In genomic region chr12:107610030-107610859, GRCh38 we compare ENCODE assay signal across 8 cellular contexts.
DNase-seq lines count a peak whose midpoint lies in the region; ATAC-seq and TF ChIP-seq lines count a peak whose summit lies in the region.

No MANE protein-coding gene starts in this region.

- CTCF ChIA-PET in Calu3 (lab: Charles Lee): interaction anchor here (0.6 to 1.6 kb wide), 6 partner anchors 13 to 518 kb away, joined by 3 to 5 read pairs (median 4); no protein-coding TSS in a partner anchor
- CTCF ChIA-PET in HCT116 (lab: Charles Lee): interaction anchor here (1.1 to 9.7 kb wide), 4 partner anchors 11 to 517 kb away, joined by 3 to 141 read pairs (median 6); partner anchors contain the start of gene CRY1

- BruUV-seq in Calu3 (replicated peaks; lab: Mats Ljungman, UMichigan) (no TSS peak), HCT116 (replicated peaks; lab: Mats Ljungman, UMichigan) (no TSS peak)

- H4K20me1 ChIP-seq in HCT116 (ENCODE audit: insufficient read depth): no peaks in the 10 kb centered on the region

- H3K27ac ChIP-seq in HCT116 (ENCODE audit: low read depth, low read length) (no peak overlapping the region), suprapubic skin (no peak overlapping the region)

- no peaks in the 10 kb centered on the region for H3K9me2 ChIP-seq in HCT116 (ENCODE audit: insufficient read depth)

- intact Hi-C loops in Calu3 (cut with micrococcal nuclease; ENCODE audit: unreplicated experiment) (no loop called here), HCT116 (cut with micrococcal nuclease) (loop anchor here (10.0 kb wide), 1 partner anchor 165 kb away; no protein-coding TSS in a partner anchor)

- H3K9me3 Mint-ChIP-seq in Calu3 (ENCODE audit: low read depth, unreplicated experiment): no peaks in the 10 kb centered on the region

- no peak overlapping the region for H3K4me2 ChIP-seq in HCT116 (ENCODE audit: low read length)

- H3K4me3 ChIP-seq in HCT116 (replicated peaks in 1 of 2; ENCODE audit: low read depth in 1 of 2, low read length in 2 of 2) (no peak overlapping the region), suprapubic skin (no peak overlapping the region)

- TF ChIP-seq POLR2A in HCT116 (IDR thresholded peaks at IDR 0.05; ENCODE audit: borderline replicate concordance, extremely low read depth, insufficient read depth, insufficient read length) (no peak), suprapubic skin (IDR thresholded peaks at IDR 0.05) (no peak)

- H3K4me1 ChIP-seq in HCT116 (ENCODE audit: control insufficient read depth in 1 of 2, insufficient read depth in 2 of 2, low read length in 2 of 2): no peaks in the 10 kb centered on the region
- H3K4me1 ChIP-seq in suprapubic skin: no peaks in the 10 kb centered on the region

- ATAC-seq in HCT116 (peak; percentile 70), HG02885 (IDR thresholded peaks at IDR 0.05; ENCODE audit: poor library complexity, unreplicated experiment) (no peak), GM18498 (IDR thresholded peaks at IDR 0.05; ENCODE audit: unreplicated experiment) (no peak)

- no peak for TF ChIP-seq EP300 in suprapubic skin (IDR thresholded peaks at IDR 0.05)

- H3K36me3 Mint-ChIP-seq in Calu3 (ENCODE audit: insufficient read depth, unreplicated experiment): no peaks in the 10 kb centered on the region

- H3K27me3 ChIP-seq in HCT116 (ENCODE audit: insufficient read depth, low read length) (no peaks in the 10 kb centered on the region), suprapubic skin (no peaks in the 10 kb centered on the region)

- H3K4me1 Mint-ChIP-seq in Calu3 (ENCODE audit: low read depth, unreplicated experiment): no peaks in the 10 kb centered on the region

- peak; percentile 46 for DNase-seq in Calu3
- no peak for DNase-seq in HCT116 (ENCODE audit: low read depth, low spot score)
- peak; percentile 43 for DNase-seq in RKO (ENCODE audit: low spot score)
- peak; percentile 49 for DNase-seq in fibroblast of peridontal ligament (ENCODE audit: extremely low read depth)
- peak; percentile 26 for DNase-seq in renal cortical epithelial cell (ENCODE audit: low read depth)
- no peak for DNase-seq in suprapubic skin (ENCODE audit: low spot score in 2 of 2)

- H3K27ac Mint-ChIP-seq in Calu3 (ENCODE audit: unreplicated experiment): no peak overlapping the region

- peak; percentile 75 for TF ChIP-seq RAD21 in HCT116 (IDR thresholded peaks at IDR 0.05; ENCODE audit: low read depth)

- H2AFZ ChIP-seq in HCT116 (ENCODE audit: low read depth, low read length, poor library complexity, severe bottlenecking): no peak overlapping the region

- H3K79me2 ChIP-seq in HCT116 (ENCODE audit: insufficient read depth, low read length): no peaks in the 10 kb centered on the region

- no peak overlapping the region for H3K4me3 Mint-ChIP-seq in Calu3 (ENCODE audit: low read depth, unreplicated experiment)

- POLR2A ChIA-PET in HCT116 (lab: Charles Lee): no interaction called here

- RAD21 ChIA-PET in HCT116 (lab: Charles Lee; ENCODE audit: low non-redundant PET in 1 of 2, low total read pairs in 2 of 2, uncharacterized antibody in 2 of 2, unreplicated experiment in 2 of 2): interaction anchor here in 1 of 2 experiments (0.5 kb wide), 1 partner anchor 386 kb away, joined by 4 read pairs; no protein-coding TSS in a partner anchor

- H3K9me3 ChIP-seq in HCT116 (ENCODE audit: control insufficient read depth in 1 of 2, insufficient read depth in 1 of 2, low read depth in 1 of 2, low read length in 2 of 2) (no peaks in the 10 kb centered on the region), suprapubic skin (no peaks in the 10 kb centered on the region)

- peak; percentile 67 for TF ChIP-seq CTCF in Calu3 (IDR thresholded peaks at IDR 0.05; ENCODE audit: unreplicated experiment)
- TF ChIP-seq CTCF in HCT116 (IDR thresholded peaks at IDR 0.05 in 2 of 3, conservative IDR thresholded peaks at IDR 0.05 in 1 of 3; ENCODE audit: borderline replicate concordance in 1 of 3, insufficient read depth in 1 of 3, low read depth in 2 of 3, low read length in 2 of 3): peak; percentile 79 to 83 (median 81)
- peak in 1 of 2 donors; percentile 23 for TF ChIP-seq CTCF in suprapubic skin (IDR thresholded peaks at IDR 0.05)

- 72% methylated on average over 20 of the region's 20 CpGs for WGBS in suprapubic skin

- H3K36me3 ChIP-seq in HCT116 (ENCODE audit: control insufficient read depth in 1 of 2, insufficient read depth in 2 of 2, low read length in 2 of 2) (no peaks in the 10 kb centered on the region), suprapubic skin (peaks cover 13% of the 10 kb centered on the region)

- no peak overlapping the region for H3K9ac ChIP-seq in HCT116 (ENCODE audit: low read length)

- H3K27me3 Mint-ChIP-seq in Calu3 (ENCODE audit: unreplicated experiment): peaks cover 69% of the 10 kb centered on the region

TF ChIP-seq in HCT116, 20 proteins besides CTCF, POLR2A, EP300 and RAD21:
- TF ChIP-seq CEBPB (IDR thresholded peaks at IDR 0.05; ENCODE audit: low read depth) (no peak), ZFX (IDR thresholded peaks at IDR 0.05) (no peak), ELF1 (IDR thresholded peaks at IDR 0.05; ENCODE audit: borderline replicate concordance, low read depth) (no peak), EZH2phosphoT487 (IDR thresholded peaks at IDR 0.05; ENCODE audit: borderline replicate concordance) (no peak), ATF3 (IDR thresholded peaks at IDR 0.05) (no peak), FOSL1 (IDR thresholded peaks at IDR 0.05; ENCODE audit: low read depth) (no peak), YY1 (IDR thresholded peaks at IDR 0.05; ENCODE audit: extremely low read depth, insufficient replicate concordance, low read depth, low read length) (no peak)
TF ChIP-seq in HCT116: peak in this region for 0.

Comparison
In these comparisons a context has a peak if more than half of its experiments do, and no peak if none do; other contexts are left out.
1. DNase-seq: peak in Calu3 (single experiment), RKO (single experiment), fibroblast of peridontal ligament (single experiment) and renal cortical epithelial cell (single experiment); none in HCT116 (single experiment) and suprapubic skin (0 of 2).